16 cellular contexts compared by ENCODE assay signal in genomic region chr17:82633343-82633742, GRCh38.
"Had no signal": no experiment of that assay in that cellular context is flagged by ENCODE, and none has a peak within 500 bp of the region (broad histone marks: within the 10 kb centered on the region; RNA-seq: fewer than 3 reads in every experiment).

No MANE protein-coding gene starts in this region.

- H3K9me3 ChIP-seq: lower lobe of right lung, SK-N-SH, upper lobe of right lung had no signal

- H3K4me3 ChIP-seq: lower lobe of right lung, upper lobe of right lung had no signal

- H3K9me3 Mint-ChIP-seq: neural crest cell had no signal

- H3K27me3 ChIP-seq: foreskin keratinocyte, upper lobe of right lung had no signal

- DNase-seq: activated CD4-positive, CD25-positive, alpha-beta regulatory T cell treated with anti-CD3 and anti-CD28 coated beads, Interleukin-2, amount 50 U/mL, for 72 hours; activated naive CD4-positive, alpha-beta T cell treated with anti-CD3 and anti-CD28 coated beads, Interleukin-2, amount 50 U/mL, for 16 hours; central memory CD4-positive, alpha-beta T cell; dermis blood vessel endothelial cell; effector CD8-positive, alpha-beta T cell; foreskin keratinocyte; naive thymus-derived CD4-positive, alpha-beta T cell; SK-N-SH; small intestine; stimulated activated CD4-positive, alpha-beta T cell treated with anti-CD3 and anti-CD28 coated beads, Interleukin-15, amount 100 ng/mL, for 24 hours; stimulated activated naive CD4-positive, alpha-beta T cell; upper lobe of right lung; WERI-Rb-1 had no signal

- ATAC-seq: foreskin keratinocyte; lower lobe of right lung; naive thymus-derived CD4-positive, alpha-beta T cell; sciatic nerve; upper lobe of right lung had no signal

- H3K27ac ChIP-seq: foreskin keratinocyte, lower lobe of right lung, upper lobe of right lung, WERI-Rb-1 had no signal

- H3K27me3 Mint-ChIP-seq: naive thymus-derived CD4-positive, alpha-beta T cell had no signal

- H3K4me3 Mint-ChIP-seq: naive thymus-derived CD4-positive, alpha-beta T cell; neural crest cell had no signal

- H3K4me1 ChIP-seq: foreskin keratinocyte, lower lobe of right lung, upper lobe of right lung had no signal
